In the genomic region with DNA sequence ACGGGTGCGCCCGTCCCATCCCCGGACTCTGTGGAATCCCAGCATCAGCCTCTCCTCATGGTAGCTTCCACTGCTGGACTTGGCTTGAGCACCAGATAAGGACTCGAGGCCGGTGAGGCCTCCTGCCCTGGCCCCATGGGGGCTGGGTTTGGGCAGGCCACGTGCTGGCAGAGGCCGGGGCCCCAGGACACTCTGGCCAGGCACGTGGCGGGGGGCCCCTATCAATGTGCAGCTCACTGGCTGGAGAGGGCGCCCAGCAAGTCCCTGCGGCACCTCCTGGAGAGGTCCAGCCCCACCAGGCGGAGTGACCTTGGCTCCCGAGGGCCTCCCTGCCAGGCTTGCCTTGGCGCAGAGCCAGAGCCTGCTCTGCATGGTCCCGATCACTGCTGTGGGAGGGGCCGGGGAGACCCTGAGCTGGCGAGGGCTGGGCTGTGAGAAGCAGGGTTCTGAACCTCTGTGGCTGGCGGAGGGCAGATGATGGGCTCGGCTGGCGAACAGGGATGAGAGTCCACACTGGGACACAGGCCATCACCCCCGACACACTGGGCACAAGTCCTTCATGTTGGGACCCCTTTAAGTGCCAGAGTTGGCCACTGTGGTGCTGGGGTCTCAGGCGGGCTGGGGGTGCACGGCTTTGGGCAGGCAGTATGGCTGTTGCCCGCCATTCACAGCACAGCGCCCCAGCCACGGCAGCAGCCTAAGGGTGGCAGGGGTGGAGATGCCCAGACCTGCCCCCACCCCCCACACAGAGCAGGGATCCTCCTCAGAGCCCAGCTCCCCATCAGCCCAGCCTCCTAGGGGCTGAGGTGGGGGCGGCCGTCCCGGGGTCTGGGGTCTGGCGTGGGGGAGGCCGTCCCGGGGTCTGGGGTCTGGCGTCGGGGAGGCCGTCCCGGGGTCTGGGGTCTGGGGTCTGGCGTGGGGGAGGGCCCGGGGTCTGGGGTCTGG, we compare ENCODE assay signal across 10 cellular contexts.
DNase-seq lines count a peak whose midpoint lies in the region; ATAC-seq lines count a peak whose summit lies in the region.
"Had no signal": no experiment of that assay in that cellular context is flagged by ENCODE, and none has a peak within 500 bp of the region (broad histone marks: within the 10 kb centered on the region; RNA-seq: fewer than 3 reads in every experiment).

No MANE protein-coding gene starts in this region.

- no peaks in the 10 kb centered on the region for H3K27me3 ChIP-seq in subcutaneous abdominal adipose tissue (ENCODE audit: control insufficient read depth in 5 of 5, insufficient read depth in 4 of 5, low read length in 5 of 5)

- peak overlapping the region; percentile 63 for H3K27ac ChIP-seq in subcutaneous abdominal adipose tissue (ENCODE audit: low read depth, low read length)
- H3K27ac ChIP-seq: PC-9 had no signal

- ATAC-seq in GM21723 (IDR thresholded peaks at IDR 0.05; ENCODE audit: unreplicated experiment) = no peak
- ATAC-seq in HG02623 (IDR thresholded peaks at IDR 0.05; ENCODE audit: unreplicated experiment) = no peak

- no peak overlapping the region for H3K4me3 ChIP-seq in subcutaneous abdominal adipose tissue (ENCODE audit: low read depth in 1 of 5, low read length in 5 of 5)
- H3K4me3 ChIP-seq: PC-9 had no signal

- H3K36me3 ChIP-seq in subcutaneous abdominal adipose tissue (ENCODE audit: control insufficient read depth in 5 of 5, insufficient read depth in 5 of 5, low read length in 5 of 5) = peaks cover 0 to 11% (median under 1%) of the 10 kb centered on the region in 5 donors

- H3K4me1 ChIP-seq in subcutaneous abdominal adipose tissue (ENCODE audit: control insufficient read depth in 5 of 5, insufficient read depth in 5 of 5, low read length in 5 of 5) = peaks cover 33 to 98% (median 97%) of the 10 kb centered on the region in 5 donors

- no peak overlapping the region for H3K9ac ChIP-seq in subcutaneous abdominal adipose tissue (ENCODE audit: low read length in 5 of 5)

- DNase-seq in NCI-H748 (lab: John Stamatoyannopoulos, UW; ENCODE audit: unreplicated experiment) = peak; percentile 57
- no peak for DNase-seq in NCI-H748 treated with DMSO at 0.1 percent for 48 hours (lab: John Stamatoyannopoulos, UW)
- DNase-seq in NCI-H345 treated with DMSO at 0.1 percent for 48 hours (lab: John Stamatoyannopoulos, UW; ENCODE audit: unreplicated experiment) = peak; percentile 75
- peak; percentile 63 for DNase-seq in left kidney (ENCODE audit: low read depth, low spot score)
- no peak for DNase-seq in activated CD8-positive, alpha-beta memory T cell treated with anti-CD3 and anti-CD28 coated beads, Interleukin-2, amount 50 U/mL, for 4 hours
- DNase-seq: NCI-H2107, PC-9 had no signal

- no peaks in the 10 kb centered on the region for H3K9me3 ChIP-seq in subcutaneous abdominal adipose tissue (ENCODE audit: control insufficient read depth in 5 of 5, low read length in 5 of 5)

Comparison
In these comparisons a context has a peak if more than half of its experiments do, and no peak if none do; other contexts are left out.
1. DNase-seq: peak in NCI-H748 (single experiment), NCI-H345 treated with DMSO at 0.1 percent for 48 hours (single experiment) and left kidney (single experiment); none in NCI-H748 treated with DMSO at 0.1 percent for 48 hours (single experiment) and activated CD8-positive, alpha-beta memory T cell treated with anti-CD3 and anti-CD28 coated beads, Interleukin-2, amount 50 U/mL, for 4 hours (single experiment).